ENCODE assay signal across 23 cellular contexts in genomic region chr5:40607202-40607601, GRCh38.
DNase-seq lines count a peak whose midpoint lies in the region; ATAC-seq, FAIRE-seq and TF ChIP-seq lines count a peak whose summit lies in the region.
"Had no signal": no experiment of that assay in that cellular context is flagged by ENCODE, and none has a peak within 500 bp of the region (broad histone marks: within the 10 kb centered on the region; RNA-seq: fewer than 3 reads in every experiment).

No MANE protein-coding gene starts in this region.

- H2AFZ ChIP-seq in K562 (ENCODE audit: low read depth, low read length): no peak overlapping the region
- H2AFZ ChIP-seq: GM23338 had no signal

- H4K20me1 ChIP-seq in BLaER1: no peaks in the 10 kb centered on the region
- no peaks in the 10 kb centered on the region for H4K20me1 ChIP-seq in DOHH2 (ENCODE audit: control insufficient read depth, insufficient read depth, low read depth, low read length)
- no peaks in the 10 kb centered on the region for H4K20me1 ChIP-seq in K562 (replicated peaks; ENCODE audit: control insufficient read depth, insufficient read depth, low read length)

- no peaks in the 10 kb centered on the region for H3K27me3 ChIP-seq in BLaER1
- no peaks in the 10 kb centered on the region for H3K27me3 ChIP-seq in DOHH2 (ENCODE audit: control insufficient read depth, low read length)
- H3K27me3 ChIP-seq in K562 (ENCODE audit: control insufficient read depth in 2 of 2, insufficient read depth in 2 of 2, low read length in 2 of 2): no peaks in the 10 kb centered on the region
- H3K27me3 ChIP-seq: BE2C had no signal

- TF ChIP-seq CTCF in DOHH2 (IDR thresholded peaks at IDR 0.05; ENCODE audit: low read depth, low read length, poor library complexity, severe bottlenecking) (no peak), K562 (IDR thresholded peaks at IDR 0.05 in 2 of 3, conservative IDR thresholded peaks at IDR 0.05 in 1 of 3; ENCODE audit: insufficient read depth in 2 of 3, low read depth in 1 of 3, low read length in 3 of 3) (no peak)

- CTCF ChIA-PET in K562 (lab: Yijun Ruan, JAX; ENCODE audit: low intra/inter-chr PET ratio): no interaction called here

- 0 out of 2 replicates have a peak, but pooled peaks cover 8% of the 10 kb centered on the region for H3F3A ChIP-seq in DOHH2 (ENCODE audit: control insufficient read depth, insufficient read depth)

- no peaks in the 10 kb centered on the region for H3K9me2 ChIP-seq in DOHH2 (replicated peaks; ENCODE audit: control insufficient read depth, low read length)

- DNase-seq in K562 (ENCODE audit: extremely low read depth in 1 of 4, low spot score in 3 of 4): no peak
- DNase-seq in NCI-H1436 (lab: John Stamatoyannopoulos, UW): no peak
- DNase-seq in DMS79 (lab: John Stamatoyannopoulos, UW): no peak
- DNase-seq: 8988T; ACHN; AML-193; BE2C; CD4-positive, CD25-positive, alpha-beta regulatory T cell; CD8-positive, alpha-beta T cell; DMS 273 treated with DMSO at 0.1 percent for 48 hours; DMS79 treated with DMSO at 0.1 percent for 48 hours; H9 had no signal

- TF ChIP-seq EP300 in K562 (IDR thresholded peaks at IDR 0.05; ENCODE audit: low read length): no peak

- no peaks in the 10 kb centered on the region for H3K9me1 ChIP-seq in K562 (ENCODE audit: control insufficient read depth, insufficient read depth, low read length)

- POLR2A ChIA-PET in K562 (lab: Yijun Ruan, JAX): interaction anchor here (0.6 kb wide), 1 partner anchor 70 kb away, joined by 3 read pairs; no protein-coding TSS in a partner anchor

- 1% methylated on average over 3 of the region's 3 CpGs for WGBS in K562 (ENCODE audit: insufficient coverage, low coverage, missing lambda C conversion rate)

- H3K36me3 ChIP-seq in BLaER1 (0 out of 2 replicates have a peak, but pooled peaks cover 5% of the 10 kb centered on the region), DOHH2 (ENCODE audit: control insufficient read depth, low read length) (peaks cover 5% of the 10 kb centered on the region; the same call in 1 of the 2 replicates), K562 (ENCODE audit: control insufficient read depth, insufficient read depth, low read length) (no peaks in the 10 kb centered on the region)
- H3K36me3 ChIP-seq: BE2C had no signal

- ATAC-seq in K562 (no peak), GM19035 (IDR thresholded peaks at IDR 0.05; ENCODE audit: unreplicated experiment) (no peak)
- ATAC-seq: A549; CD8-positive, alpha-beta T cell; GM23338; HCT116 had no signal

- intact Hi-C loops in K562 (cut with micrococcal nuclease): no loop called here

- no peak for FAIRE-seq in K562 (lab: Jason Lieb, UNC)
- FAIRE-seq: A549, D721Med, G401.6, GM12892, GM19239 had no signal

- in situ Hi-C loops in K562 (cut with MboI): no loop called here

- H3K4me2 ChIP-seq in BLaER1 (peak overlapping the region; percentile 78; the same call in 1 of the 2 replicates), DOHH2 (ENCODE audit: low read length) (peak overlapping the region; percentile 71), K562 (ENCODE audit: insufficient read depth, low read length) (no peak overlapping the region)
- H3K4me2 ChIP-seq: A549, GM23338 had no signal

- H3K4me1 ChIP-seq in BLaER1: peaks cover 51% of the 10 kb centered on the region
- H3K4me1 ChIP-seq in DOHH2 (ENCODE audit: control insufficient read depth, low read length): peaks cover 60% of the 10 kb centered on the region
- no peaks in the 10 kb centered on the region for H3K4me1 ChIP-seq in K562 (replicated peaks in 1 of 2; ENCODE audit: control insufficient read depth in 2 of 2, insufficient read depth in 2 of 2, low read length in 2 of 2)
- H3K4me1 ChIP-seq: A549, BE2C had no signal

- no peak for TF ChIP-seq POLR2A in K562 (conservative IDR thresholded peaks at IDR 0.05)

- peaks cover 14% of the 10 kb centered on the region for H3K79me2 ChIP-seq in DOHH2 (ENCODE audit: control insufficient read depth, low read length)
- H3K79me2 ChIP-seq in K562 (ENCODE audit: control insufficient read depth, insufficient read depth, low read length): no peaks in the 10 kb centered on the region

- TF ChIP-seq RAD21 in K562 (CRISPR knock-in tag; conservative IDR thresholded peaks at IDR 0.05 in 1 of 2, IDR thresholded peaks at IDR 0.05 in 1 of 2): no peak

- H3K4me3 ChIP-seq in BLaER1 (no peak overlapping the region), DOHH2 (ENCODE audit: low read length) (no peak overlapping the region), K562 (no peak overlapping the region)
- H3K4me3 ChIP-seq: A549, GM23338 had no signal

- H3K27ac ChIP-seq in BLaER1 (peak overlapping the region; percentile 85; the same call in 1 of the 2 replicates), DOHH2 (ENCODE audit: low read depth, low read length) (no peak overlapping the region; the same call in 1 of the 2 replicates), K562 (ENCODE audit: extremely low read depth, low read depth, low read length) (no peak overlapping the region)
- H3K27ac ChIP-seq: A549, C4-2B had no signal

- H3K9me3 ChIP-seq in BLaER1: peaks cover 25% of the 10 kb centered on the region
- no peaks in the 10 kb centered on the region for H3K9me3 ChIP-seq in DOHH2 (ENCODE audit: control insufficient read depth, insufficient read depth, low read length)
- H3K9me3 ChIP-seq in K562 (replicated peaks; ENCODE audit: control insufficient read depth, insufficient read depth, low read depth, low read length): no peaks in the 10 kb centered on the region
- H3K9me3 ChIP-seq: A549, BE2C had no signal

- no TSS peak for BruUV-seq in K562 (replicated peaks; lab: Mats Ljungman, UMichigan)

- H3K9ac ChIP-seq in BLaER1 (no peak overlapping the region), K562 (ENCODE audit: insufficient read depth in 1 of 2, low read depth in 2 of 2, low read length in 2 of 2) (no peak overlapping the region)

TF ChIP-seq in K562, 482 proteins besides CTCF, POLR2A, EP300 and RAD21:
- TF ChIP-seq KDM5B (IDR thresholded peaks at IDR 0.05; ENCODE audit: insufficient replicate concordance, low read depth, low read length) (no peak), STAT5A (IDR thresholded peaks at IDR 0.05; ENCODE audit: borderline replicate concordance, low read length) (no peak)
- TF ChIP-seq, protein P1, sequence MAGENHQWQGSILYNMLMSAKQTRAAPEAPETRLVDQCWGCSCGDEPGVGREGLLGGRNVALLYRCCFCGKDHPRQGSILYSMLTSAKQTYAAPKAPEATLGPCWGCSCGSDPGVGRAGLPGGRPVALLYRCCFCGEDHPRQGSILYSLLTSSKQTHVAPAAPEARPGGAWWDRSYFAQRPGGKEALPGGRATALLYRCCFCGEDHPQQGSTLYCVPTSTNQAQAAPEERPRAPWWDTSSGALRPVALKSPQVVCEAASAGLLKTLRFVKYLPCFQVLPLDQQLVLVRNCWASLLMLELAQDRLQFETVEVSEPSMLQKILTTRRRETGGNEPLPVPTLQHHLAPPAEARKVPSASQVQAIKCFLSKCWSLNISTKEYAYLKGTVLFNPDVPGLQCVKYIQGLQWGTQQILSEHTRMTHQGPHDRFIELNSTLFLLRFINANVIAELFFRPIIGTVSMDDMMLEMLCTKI (IDR thresholded peaks at IDR 0.05; ENCODE audit: partially characterized antibody): no peak
- TF ChIP-seq, protein P2, sequence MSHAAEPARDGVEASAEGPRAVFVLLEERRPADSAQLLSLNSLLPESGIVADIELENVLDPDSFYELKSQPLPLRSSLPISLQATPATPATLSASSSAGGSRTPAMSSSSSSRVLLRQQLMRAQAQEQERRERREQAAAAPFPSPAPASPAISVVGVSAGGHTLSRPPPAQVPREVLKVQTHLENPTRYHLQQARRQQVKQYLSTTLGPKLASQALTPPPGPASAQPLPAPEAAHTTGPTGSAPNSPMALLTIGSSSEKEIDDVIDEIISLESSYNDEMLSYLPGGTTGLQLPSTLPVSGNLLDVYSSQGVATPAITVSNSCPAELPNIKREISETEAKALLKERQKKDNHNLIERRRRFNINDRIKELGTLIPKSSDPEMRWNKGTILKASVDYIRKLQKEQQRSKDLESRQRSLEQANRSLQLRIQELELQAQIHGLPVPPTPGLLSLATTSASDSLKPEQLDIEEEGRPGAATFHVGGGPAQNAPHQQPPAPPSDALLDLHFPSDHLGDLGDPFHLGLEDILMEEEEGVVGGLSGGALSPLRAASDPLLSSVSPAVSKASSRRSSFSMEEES (CRISPR knock-in tag; IDR thresholded peaks at IDR 0.05): peak; percentile 76
TF ChIP-seq in K562: peak in this region for 1.
